ENCODE assay signal across 20 cellular contexts in the genomic region with DNA sequence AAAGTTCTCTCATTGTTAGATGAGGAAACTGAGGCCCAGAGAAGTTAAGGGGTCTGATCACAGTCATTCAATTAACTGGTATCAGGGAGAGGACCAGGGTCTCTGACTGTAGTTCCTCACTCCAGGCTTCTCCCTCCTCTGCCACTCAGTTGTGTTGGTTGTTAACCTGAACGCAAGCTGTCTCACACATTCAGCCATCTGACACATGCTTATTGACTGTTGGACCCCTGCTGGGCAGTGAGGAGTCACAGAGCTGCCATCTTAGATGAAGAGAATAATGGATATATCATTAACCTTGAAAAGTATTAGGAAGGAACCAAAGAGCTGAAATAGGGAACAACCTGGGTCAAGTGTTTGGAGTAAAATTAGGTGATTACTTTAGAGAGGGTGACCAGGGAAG.
"Had no signal": no experiment of that assay in that cellular context is flagged by ENCODE, and none has a peak within 500 bp of the region (broad histone marks: within the 10 kb centered on the region; RNA-seq: fewer than 3 reads in every experiment).

No MANE protein-coding gene starts in this region.

- H3K9me3 ChIP-seq: left lung, pancreas, prostate gland, uterus had no signal

- H3K27me3 ChIP-seq: left lung, pancreas, uterus had no signal

- H3K27ac ChIP-seq: left lung, pancreas, prostate gland, skin epidermis, uterus had no signal

- H3K4me1 ChIP-seq: left lung, pancreas, prostate gland, uterus had no signal

- DNase-seq: activated CD4-positive, alpha-beta T cell treated with anti-CD3 and anti-CD28 coated beads for 36 hours; activated CD4-positive, CD25-positive, alpha-beta regulatory T cell; activated naive CD4-positive, alpha-beta T cell; activated T-cell treated with anti-CD3 and anti-CD28 coated beads for 4 hours; activated T-cell treated with anti-CD3 and anti-CD28 coated beads, Interleukin-2, amount 50 U/mL, for 72 hours; left lung; naive B cell; nucleus accumbens; pancreas; retina; stimulated activated CD4-positive, alpha-beta T cell treated with anti-CD3 and anti-CD28 coated beads, Interleukin-4, amount 100 ng/mL, for 24 hours; stimulated activated naive CD8-positive, alpha-beta T cell treated with anti-CD3 and anti-CD28 coated beads, Interleukin-15, amount 100 ng/mL, for 72 hours; substantia nigra; uterus had no signal

- H3K4me3 ChIP-seq: left lung, lung, pancreas, prostate gland, skin epidermis, uterus had no signal

- H3K36me3 ChIP-seq: left lung, pancreas, prostate gland, uterus had no signal

- FAIRE-seq: bronchial epithelial cell, frontal cortex, islet of Langerhans, pancreas had no signal
